Comparison of ENCODE assay signal across 19 cellular contexts in the genomic region with DNA sequence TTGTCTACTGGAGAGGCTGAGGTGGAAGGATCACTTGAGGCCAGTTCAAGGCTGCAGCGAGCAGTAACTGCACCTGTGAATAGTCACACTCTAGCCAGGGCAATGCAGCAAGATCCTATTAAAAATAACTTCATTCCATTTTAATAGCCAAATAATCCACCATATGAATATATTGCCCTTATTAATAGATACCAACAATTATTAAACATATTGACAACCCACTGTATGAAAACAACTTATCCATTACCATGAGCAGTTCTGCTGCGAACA. TPM values are rescaled to one million over a fixed set of nuclear protein-coding genes. Genes with fewer than 3 reads are reported as not detected.
DNase-seq lines count a peak whose midpoint lies in the region; ATAC-seq and TF ChIP-seq lines count a peak whose summit lies in the region.
"Had no signal": no experiment of that assay in that cellular context is flagged by ENCODE, and none has a peak within 500 bp of the region (broad histone marks: within the 10 kb centered on the region; RNA-seq: fewer than 3 reads in every experiment).

No MANE protein-coding gene starts in this region.

- POLR2A ChIA-PET in activated CD8-positive, alpha-beta T cell treated with anti-CD3 and anti-CD28 coated beads, Interleukin-2, amount 10 ng/mL, durations not matched to agents 7 days and 5 days (lab: Charles Lee), result no interaction called here
- POLR2A ChIA-PET in activated CD8-positive, alpha-beta T cell treated with anti-CD3 and anti-CD28 coated beads for 36 hours (lab: Charles Lee), result interaction anchor here (1.1 to 2.9 kb wide), 3 partner anchors 8 to 10 kb away, joined by 3 to 9 read pairs (median 5); no protein-coding TSS in a partner anchor
- POLR2A ChIA-PET in RWPE1 (lab: Yijun Ruan, JAX; ENCODE audit: low non-redundant PET), result no interaction called here
- POLR2A ChIA-PET in OCI-LY7 (lab: Charles Lee), result no interaction called here

- H3K27ac ChIP-seq in RWPE1 (peak overlapping the region; percentile 95), subcutaneous abdominal adipose tissue (ENCODE audit: low read depth, low read length) (peak overlapping the region; percentile 50), OCI-LY7 (ENCODE audit: low read depth, low read length, poor library complexity, severe bottlenecking) (no peak overlapping the region), substantia nigra (ENCODE audit: low read depth, low read length, poor library complexity, severe bottlenecking) (no peak overlapping the region)

- H3K79me2 ChIP-seq in OCI-LY7 (ENCODE audit: insufficient read depth, low read depth, low read length), result no peaks in the 10 kb centered on the region

- H3K4me2 ChIP-seq in OCI-LY7 (ENCODE audit: low read length), result no peak overlapping the region

- H3K4me1 Mint-ChIP-seq in activated CD8-positive, alpha-beta T cell treated with anti-CD3 and anti-CD28 coated beads, Interleukin-2, amount 10 ng/mL, durations not matched to agents 7 days and 5 days (ENCODE audit: low read depth), result peaks cover 2% of the 10 kb centered on the region
- peaks cover 8% of the 10 kb centered on the region for H3K4me1 Mint-ChIP-seq in activated CD8-positive, alpha-beta T cell treated with anti-CD3 and anti-CD28 coated beads for 36 hours (ENCODE audit: low read depth)
- H3K4me1 Mint-ChIP-seq in central memory CD8-positive, alpha-beta T cell, result no peaks in the 10 kb centered on the region

- ATAC-seq in activated CD8-positive, alpha-beta T cell treated with anti-CD3 and anti-CD28 coated beads, Interleukin-2, amount 10 ng/mL, durations not matched to agents 7 days and 5 days, result no peak
- no peak for ATAC-seq in activated CD8-positive, alpha-beta T cell treated with anti-CD3 and anti-CD28 coated beads for 36 hours
- no peak for ATAC-seq in central memory CD8-positive, alpha-beta T cell (replicated peaks; ENCODE audit: extremely low read depth, poor library complexity, severe bottlenecking)
- ATAC-seq: GM12878 had no signal

- H3K4me3 Mint-ChIP-seq in activated CD8-positive, alpha-beta T cell treated with anti-CD3 and anti-CD28 coated beads, Interleukin-2, amount 10 ng/mL, durations not matched to agents 7 days and 5 days, result no peak overlapping the region
- H3K4me3 Mint-ChIP-seq in activated CD8-positive, alpha-beta T cell treated with anti-CD3 and anti-CD28 coated beads for 36 hours, result no peak overlapping the region
- H3K4me3 Mint-ChIP-seq in central memory CD8-positive, alpha-beta T cell, result no peak overlapping the region
- H3K4me3 Mint-ChIP-seq: CD4-positive, alpha-beta T cell had no signal

- no peaks in the 10 kb centered on the region for H3K9me3 ChIP-seq in subcutaneous abdominal adipose tissue (ENCODE audit: control insufficient read depth in 5 of 5, low read length in 5 of 5)
- no peaks in the 10 kb centered on the region for H3K9me3 ChIP-seq in OCI-LY7 (ENCODE audit: low read length)
- H3K9me3 ChIP-seq: Caco-2, HAP-1 had no signal

- no peak overlapping the region for H3K9ac ChIP-seq in subcutaneous abdominal adipose tissue (ENCODE audit: low read length in 5 of 5)

- H3K9me3 Mint-ChIP-seq in activated CD8-positive, alpha-beta T cell treated with anti-CD3 and anti-CD28 coated beads, Interleukin-2, amount 10 ng/mL, durations not matched to agents 7 days and 5 days (ENCODE audit: insufficient read depth), result no peaks in the 10 kb centered on the region
- no peaks in the 10 kb centered on the region for H3K9me3 Mint-ChIP-seq in activated CD8-positive, alpha-beta T cell treated with anti-CD3 and anti-CD28 coated beads for 36 hours
- H3K9me3 Mint-ChIP-seq in central memory CD8-positive, alpha-beta T cell, result no peaks in the 10 kb centered on the region
- H3K9me3 Mint-ChIP-seq: CD4-positive, alpha-beta T cell had no signal

- H3K4me3 ChIP-seq in subcutaneous abdominal adipose tissue (ENCODE audit: low read depth in 1 of 5, low read length in 5 of 5), result no peak overlapping the region
- H3K4me3 ChIP-seq in OCI-LY7 (ENCODE audit: low read depth, low read length, poor library complexity, severe bottlenecking), result no peak overlapping the region
- H3K4me3 ChIP-seq: GM12878, HAP-1 had no signal

- no peak for DNase-seq in activated CD8-positive, alpha-beta T cell treated with anti-CD3 and anti-CD28 coated beads, Interleukin-2, amount 10 ng/mL, durations not matched to agents 7 days and 5 days
- DNase-seq in activated CD8-positive, alpha-beta T cell treated with anti-CD3 and anti-CD28 coated beads for 36 hours, result no peak
- DNase-seq in RWPE1 (ENCODE audit: low spot score) (no peak), OCI-LY7 (ENCODE audit: low spot score) (no peak), substantia nigra (lab: John Stamatoyannopoulos, UW) (no peak)
- DNase-seq in central memory CD8-positive, alpha-beta T cell (ENCODE audit: low spot score in 2 of 2), result no peak
- DNase-seq: Caco-2; CD4-positive, alpha-beta T cell; DMS153; GF-D8; NCI-H1105; NCI-H1694 treated with DMSO at 0.1 percent for 48 hours; NCI-H748 treated with DMSO at 0.1 percent for 48 hours; OCI-M1; SHP77 treated with DMSO at 0.1 percent for 48 hours had no signal

- H3K36me3 Mint-ChIP-seq in activated CD8-positive, alpha-beta T cell treated with anti-CD3 and anti-CD28 coated beads, Interleukin-2, amount 10 ng/mL, durations not matched to agents 7 days and 5 days (ENCODE audit: low read depth), result peaks cover 41% of the 10 kb centered on the region
- H3K36me3 Mint-ChIP-seq in activated CD8-positive, alpha-beta T cell treated with anti-CD3 and anti-CD28 coated beads for 36 hours (ENCODE audit: low read depth), result peaks cover 31% of the 10 kb centered on the region
- peaks cover 14% of the 10 kb centered on the region for H3K36me3 Mint-ChIP-seq in central memory CD8-positive, alpha-beta T cell (ENCODE audit: insufficient read depth)

- no peak for TF ChIP-seq CTCF in activated CD8-positive, alpha-beta T cell treated with anti-CD3 and anti-CD28 coated beads for 36 hours (IDR thresholded peaks at IDR 0.05)
- TF ChIP-seq CTCF in RWPE1 (conservative IDR thresholded peaks at IDR 0.05; ENCODE audit: low read depth) (no peak), OCI-LY7 (conservative IDR thresholded peaks at IDR 0.05; ENCODE audit: low read length) (no peak)

- no peak overlapping the region for H2AFZ ChIP-seq in OCI-LY7 (ENCODE audit: low read length)

- intact Hi-C loops in activated CD8-positive, alpha-beta T cell treated with anti-CD3 and anti-CD28 coated beads for 36 hours (cut with micrococcal nuclease), result no loop called here
- intact Hi-C loops in OCI-LY7 (cut with micrococcal nuclease; ENCODE audit: unreplicated experiment), result no loop called here

- peaks cover 0 to 27% (median 7%) of the 10 kb centered on the region in 5 donors for H3K4me1 ChIP-seq in subcutaneous abdominal adipose tissue (ENCODE audit: control insufficient read depth in 5 of 5, insufficient read depth in 5 of 5, low read length in 5 of 5)
- no peaks in the 10 kb centered on the region for H3K4me1 ChIP-seq in OCI-LY7 (ENCODE audit: insufficient read depth, low read length, poor library complexity, severe bottlenecking)
- H3K4me1 ChIP-seq: Caco-2, HAP-1 had no signal

- no peaks in the 10 kb centered on the region for H3K27me3 ChIP-seq in subcutaneous abdominal adipose tissue (ENCODE audit: control insufficient read depth in 5 of 5, insufficient read depth in 4 of 5, low read length in 5 of 5)

- no peaks in the 10 kb centered on the region for H3K9me2 ChIP-seq in OCI-LY7 (ENCODE audit: insufficient read depth, low read length)

- CTCF ChIA-PET in activated CD8-positive, alpha-beta T cell treated with anti-CD3 and anti-CD28 coated beads, Interleukin-2, amount 10 ng/mL, durations not matched to agents 7 days and 5 days (lab: Charles Lee), result no interaction called here
- CTCF ChIA-PET in activated CD8-positive, alpha-beta T cell treated with anti-CD3 and anti-CD28 coated beads for 36 hours (lab: Charles Lee), result interaction anchor here (1.4 to 1.5 kb wide), 3 partner anchors 39 to 212 kb away, joined by 3 to 7 read pairs (median 5); no protein-coding TSS in a partner anchor
- CTCF ChIA-PET in RWPE1 (lab: Yijun Ruan, JAX) (interaction anchor here (0.6 kb wide), 1 partner anchor 92 kb away, joined by 4 read pairs; no protein-coding TSS in a partner anchor), OCI-LY7 (lab: Charles Lee; ENCODE audit: unreplicated experiment) (no interaction called here)

- H3K27me3 Mint-ChIP-seq in activated CD8-positive, alpha-beta T cell treated with anti-CD3 and anti-CD28 coated beads, Interleukin-2, amount 10 ng/mL, durations not matched to agents 7 days and 5 days (ENCODE audit: low read depth), result no peaks in the 10 kb centered on the region
- no peaks in the 10 kb centered on the region for H3K27me3 Mint-ChIP-seq in activated CD8-positive, alpha-beta T cell treated with anti-CD3 and anti-CD28 coated beads for 36 hours
- H3K27me3 Mint-ChIP-seq in central memory CD8-positive, alpha-beta T cell, result no peaks in the 10 kb centered on the region
- H3K27me3 Mint-ChIP-seq: CD4-positive, alpha-beta T cell had no signal

- H3K36me3 ChIP-seq in subcutaneous abdominal adipose tissue (ENCODE audit: control insufficient read depth in 5 of 5, insufficient read depth in 5 of 5, low read length in 5 of 5), result peaks cover 0 to 73% (median 62%) of the 10 kb centered on the region in 5 donors
- H3K36me3 ChIP-seq in OCI-LY7 (ENCODE audit: insufficient read depth, low read length), result peaks cover 88% of the 10 kb centered on the region

- peak overlapping the region; percentile 1 for H3K27ac Mint-ChIP-seq in activated CD8-positive, alpha-beta T cell treated with anti-CD3 and anti-CD28 coated beads, Interleukin-2, amount 10 ng/mL, durations not matched to agents 7 days and 5 days
- no peak overlapping the region for H3K27ac Mint-ChIP-seq in activated CD8-positive, alpha-beta T cell treated with anti-CD3 and anti-CD28 coated beads for 36 hours
- H3K27ac Mint-ChIP-seq in central memory CD8-positive, alpha-beta T cell (ENCODE audit: low read depth), result peak overlapping the region; percentile 11
- H3K27ac Mint-ChIP-seq: CD4-positive, alpha-beta T cell had no signal

- no peaks in the 10 kb centered on the region for H4K20me1 ChIP-seq in OCI-LY7 (ENCODE audit: insufficient read depth, low read length)

- no TSS peak for BruUV-seq in OCI-LY7 (replicated peaks; lab: Mats Ljungman, UMichigan)

RNA-seq across cellular contexts. Expression of a gene that starts 10.4 kb away (rescaled TPM):
- total RNA-seq in activated CD8-positive, alpha-beta T cell treated with anti-CD3 and anti-CD28 coated beads, Interleukin-2, amount 10 ng/mL, durations not matched to agents 7 days and 5 days, result 10 to 100 TPM; 52.1 to 63.2 TPM
- 10 to 100 TPM; 45.8 to 48.8 TPM for total RNA-seq in activated CD8-positive, alpha-beta T cell treated with anti-CD3 and anti-CD28 coated beads for 36 hours
- total RNA-seq in OCI-LY7 (2014; rRNA removed; shearing (Covaris generic)), result 73.3 and 109 TPM in 2 replicates
- total RNA-seq in OCI-LY7 (2022), result 117 and 141 TPM in 2 replicates

RNA-seq across cellular contexts. Expression of a gene that starts 19.6 kb away (rescaled TPM):
- total RNA-seq in activated CD8-positive, alpha-beta T cell treated with anti-CD3 and anti-CD28 coated beads, Interleukin-2, amount 10 ng/mL, durations not matched to agents 7 days and 5 days, result 100 to 1,000 TPM; 278 to 289 TPM
- total RNA-seq in activated CD8-positive, alpha-beta T cell treated with anti-CD3 and anti-CD28 coated beads for 36 hours, result 100 to 1,000 TPM; 234 to 241 TPM
- 209 and 226 TPM in 2 replicates for total RNA-seq in OCI-LY7 (2014; rRNA removed; shearing (Covaris generic))
- total RNA-seq in OCI-LY7 (2022), result 172 and 195 TPM in 2 replicates

RNA-seq across cellular contexts. Expression of a gene that starts 23.0 kb away (rescaled TPM):
- 1 to 10 TPM in 1 of 2 experiments, under 1 TPM in 1; 0.61 to 1.9 TPM for total RNA-seq in activated CD8-positive, alpha-beta T cell treated with anti-CD3 and anti-CD28 coated beads, Interleukin-2, amount 10 ng/mL, durations not matched to agents 7 days and 5 days
- under 1 TPM; 0.20 to 0.25 TPM for total RNA-seq in activated CD8-positive, alpha-beta T cell treated with anti-CD3 and anti-CD28 coated beads for 36 hours
- total RNA-seq in OCI-LY7 (2014; rRNA removed; shearing (Covaris generic)), result 17.5 and 17.6 TPM in 2 replicates
- total RNA-seq in OCI-LY7 (2022), result 25.6 and 32.5 TPM in 2 replicates
- total RNA-seq: Caco-2; CD4-positive, alpha-beta T cell; NCI-H460 had no signal

RNA-seq across cellular contexts. Expression of a gene that starts 31.2 kb away (rescaled TPM):
- 10 to 100 TPM; 51.2 to 56.4 TPM for total RNA-seq in activated CD8-positive, alpha-beta T cell treated with anti-CD3 and anti-CD28 coated beads, Interleukin-2, amount 10 ng/mL, durations not matched to agents 7 days and 5 days
- 10 to 100 TPM; 33.3 to 36.7 TPM for total RNA-seq in activated CD8-positive, alpha-beta T cell treated with anti-CD3 and anti-CD28 coated beads for 36 hours
- total RNA-seq in OCI-LY7 (2014; rRNA removed; shearing (Covaris generic)), result 22.7 and 30.8 TPM in 2 replicates
- 46.2 and 50.9 TPM in 2 replicates for total RNA-seq in OCI-LY7 (2022)

RNA-seq across cellular contexts. Expression of a gene that starts 38.2 kb away (rescaled TPM):
- 10 to 100 TPM; 59.3 to 60.5 TPM for total RNA-seq in activated CD8-positive, alpha-beta T cell treated with anti-CD3 and anti-CD28 coated beads, Interleukin-2, amount 10 ng/mL, durations not matched to agents 7 days and 5 days
- total RNA-seq in activated CD8-positive, alpha-beta T cell treated with anti-CD3 and anti-CD28 coated beads for 36 hours, result 10 to 100 TPM; 29.9 to 30.6 TPM
- total RNA-seq in OCI-LY7 (2014; rRNA removed; shearing (Covaris generic)), result 31.2 and 33.6 TPM in 2 replicates
- 47.7 and 49.1 TPM in 2 replicates for total RNA-seq in OCI-LY7 (2022)

Comparison
In these comparisons a context has a peak if more than half of its experiments do, and no peak if none do; other contexts are left out.
1. CTCF ChIA-PET loops: an anchor here in activated CD8-positive, alpha-beta T cell treated with anti-CD3 and anti-CD28 coated beads for 36 hours (1.4 to 1.5 kb wide) and RWPE1 (0.6 kb wide); none called in activated CD8-positive, alpha-beta T cell treated with anti-CD3 and anti-CD28 coated beads, Interleukin-2, amount 10 ng/mL, durations not matched to agents 7 days and 5 days and OCI-LY7.
2. H3K27ac ChIP-seq: peak in RWPE1 (single experiment) and subcutaneous abdominal adipose tissue (single experiment); none in OCI-LY7 (single experiment) and substantia nigra (single experiment).
3. RNA of a gene that starts 23.0 kb away (total RNA-seq): 17.5 to 32.5 TPM in OCI-LY7; 0.61 to 1.9 TPM in activated CD8-positive, alpha-beta T cell treated with anti-CD3 and anti-CD28 coated beads, Interleukin-2, amount 10 ng/mL, durations not matched to agents 7 days and 5 days and 0.20 to 0.25 TPM in activated CD8-positive, alpha-beta T cell treated with anti-CD3 and anti-CD28 coated beads for 36 hours; every median in the first group is over 4 times any median in the second.